Comparison of ENCODE assay signal across 8 cellular contexts in genomic region chr15:28935316-28935715, GRCh38.
DNase-seq lines count a peak whose midpoint lies in the region; ATAC-seq and TF ChIP-seq lines count a peak whose summit lies in the region.

No MANE protein-coding gene starts in this region.

- H3K4me3 Mint-ChIP-seq in activated naive CD8-positive, alpha-beta T cell = peak overlapping the region; percentile 66

- peak overlapping the region; percentile 78 for H3K27ac Mint-ChIP-seq in activated naive CD8-positive, alpha-beta T cell

- ATAC-seq in GM18520 (IDR thresholded peaks at IDR 0.05; ENCODE audit: unreplicated experiment) (no peak), GM19351 (IDR thresholded peaks at IDR 0.05; ENCODE audit: unreplicated experiment) (no peak)

- peaks cover 11% of the 10 kb centered on the region for H3K36me3 Mint-ChIP-seq in activated naive CD8-positive, alpha-beta T cell

- peaks cover 85% of the 10 kb centered on the region for H3K4me1 Mint-ChIP-seq in activated naive CD8-positive, alpha-beta T cell (ENCODE audit: low read depth)

- no peak for DNase-seq in GM12864 (ENCODE audit: low read depth)
- peak; percentile 75 for DNase-seq in NOMO-1 treated with dmso at 0.1 percent for 144 hours (lab: John Stamatoyannopoulos, UW; ENCODE audit: unreplicated experiment)
- DNase-seq in retinal pigment epithelial cell (ENCODE audit: low read depth) = no peak
- DNase-seq in inferior parietal cortex (ENCODE audit: extremely low spot score) = no peak
- no peak for DNase-seq in GDM1 (lab: John Stamatoyannopoulos, UW)

- no peak overlapping the region for H3K4me3 ChIP-seq in GM12864 (ENCODE audit: low read depth, low read length)
- H3K4me3 ChIP-seq in retinal pigment epithelial cell (ENCODE audit: low read length) = no peak overlapping the region

- TF ChIP-seq CTCF in GM12864 (IDR thresholded peaks at IDR 0.05; ENCODE audit: low read depth, low read length, missing control alignments) = peak; percentile 53
- peak; percentile 48 for TF ChIP-seq CTCF in retinal pigment epithelial cell (conservative IDR thresholded peaks at IDR 0.05; ENCODE audit: low read depth, low read length)

- H3K27me3 Mint-ChIP-seq in activated naive CD8-positive, alpha-beta T cell = no peaks in the 10 kb centered on the region

- H3K9me3 Mint-ChIP-seq in activated naive CD8-positive, alpha-beta T cell (ENCODE audit: low read depth) = no peaks in the 10 kb centered on the region
